Comparison of ENCODE assay signal across 26 cellular contexts in the genomic region with DNA sequence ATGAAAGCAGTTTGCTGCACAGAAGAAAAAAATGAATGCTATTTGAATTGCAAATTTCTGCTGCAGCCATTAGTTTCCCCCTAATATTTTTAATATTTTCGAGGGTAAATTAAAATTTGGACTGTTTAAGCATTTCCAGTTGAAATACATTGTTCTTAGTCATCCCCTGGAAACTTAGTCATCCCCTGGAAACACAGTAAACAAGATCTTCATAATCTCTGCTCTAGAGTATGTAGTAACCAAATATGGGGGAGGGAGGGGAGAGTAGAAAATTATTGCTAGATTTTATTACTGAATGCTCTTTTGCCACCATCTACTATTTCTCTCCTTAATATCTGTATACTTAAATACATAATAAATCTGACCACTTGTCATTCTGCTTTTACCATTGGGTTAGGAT.
A peak's percentile ranks its signal among the peaks of the same experiment; 100 is the strongest.
DNase-seq lines count a peak whose midpoint lies in the region; ATAC-seq and TF ChIP-seq lines count a peak whose summit lies in the region.
"Had no signal": no experiment of that assay in that cellular context is flagged by ENCODE, and none has a peak within 500 bp of the region (broad histone marks: within the 10 kb centered on the region; RNA-seq: fewer than 3 reads in every experiment).

No MANE protein-coding gene starts in this region.

- no peak overlapping the region for H3K4me3 Mint-ChIP-seq in WTC11
- H3K4me3 Mint-ChIP-seq: brain, H9, mesothelial cell of epicardium, naive B cell had no signal

- H3K36me3 Mint-ChIP-seq in WTC11 = no peaks in the 10 kb centered on the region
- H3K36me3 Mint-ChIP-seq: brain, mesothelial cell of epicardium, naive B cell had no signal

- POLR2A ChIA-PET in WTC11 (lab: Charles Lee) = no interaction called here

- no peaks in the 10 kb centered on the region for H3K27me3 ChIP-seq in adipocyte (replicated peaks; ENCODE audit: control insufficient read depth, insufficient read depth, low read length)
- H3K27me3 ChIP-seq: BLaER1, stomach, tibial artery had no signal

- H3K4me3 ChIP-seq in adipocyte (ENCODE audit: low read length) = peak overlapping the region; percentile 29
- H3K4me3 ChIP-seq in fibroblast of the aortic adventitia (ENCODE audit: low read depth, low read length) = no peak overlapping the region
- H3K4me3 ChIP-seq in retinal pigment epithelial cell (ENCODE audit: low read length) = no peak overlapping the region
- H3K4me3 ChIP-seq: BLaER1, prostate gland, stomach, tibial artery had no signal

- H3K27ac Mint-ChIP-seq in WTC11 = no peak overlapping the region
- H3K27ac Mint-ChIP-seq: H9, mesothelial cell of epicardium, naive B cell had no signal

- no peaks in the 10 kb centered on the region for H3K27me3 Mint-ChIP-seq in WTC11 (ENCODE audit: low read depth)
- H3K27me3 Mint-ChIP-seq: naive B cell had no signal

- TF ChIP-seq CTCF in fibroblast of the aortic adventitia (IDR thresholded peaks at IDR 0.05; ENCODE audit: insufficient read depth, low read length) (no peak), retinal pigment epithelial cell (conservative IDR thresholded peaks at IDR 0.05; ENCODE audit: low read depth, low read length) (no peak), WTC11 (IDR thresholded peaks at IDR 0.05) (no peak)

- DNase-seq in ELR (ENCODE audit: low read depth) = peak; percentile 32
- DNase-seq in adipocyte (ENCODE audit: low read depth) = no peak
- DNase-seq in fibroblast of the aortic adventitia (ENCODE audit: low read depth) = peak; percentile 1
- DNase-seq in retinal pigment epithelial cell (ENCODE audit: low read depth) = peak; percentile 6
- no peak for DNase-seq in NCI-H748 (lab: John Stamatoyannopoulos, UW; ENCODE audit: unreplicated experiment)
- DNase-seq in WTC11 (ENCODE audit: low spot score) = no peak
- DNase-seq in NCI-H2171 (lab: John Stamatoyannopoulos, UW) = no peak
- DNase-seq: activated CD4-positive, alpha-beta T cell treated with anti-CD3 and anti-CD28 coated beads for 4 hours; activated CD8-positive, alpha-beta memory T cell treated with anti-CD3 and anti-CD28 coated beads for 24 hours; effector CD4-positive, alpha-beta T cell; GDM1; H9; left ventricle myocardium superior; naive B cell; NCI-H1436; NCI-H446; stimulated activated CD8-positive, alpha-beta memory T cell treated with anti-CD3 and anti-CD28 coated beads, Interleukin-4, amount 100 ng/mL, for 48 hours; stomach; T-helper 2 cell; tibial artery had no signal

- CTCF ChIA-PET in WTC11 (lab: Charles Lee) = no interaction called here

- no peak overlapping the region for H3K9ac ChIP-seq in adipocyte (ENCODE audit: low read length)
- H3K9ac ChIP-seq: BLaER1, KMS-11 had no signal

- peaks cover 8% of the 10 kb centered on the region for H3K9me3 ChIP-seq in adipocyte (ENCODE audit: control insufficient read depth, low read length)
- H3K9me3 ChIP-seq: BLaER1, prostate gland, tibial artery had no signal

- peaks cover 16% of the 10 kb centered on the region for H3K9me3 Mint-ChIP-seq in WTC11

- no peak for ATAC-seq in WTC11
- ATAC-seq: left ventricle myocardium superior, Right ventricle myocardium inferior had no signal

- no peaks in the 10 kb centered on the region for H3K36me3 ChIP-seq in adipocyte (ENCODE audit: control insufficient read depth, insufficient read depth, low read length, severe bottlenecking)
- H3K36me3 ChIP-seq: BLaER1, prostate gland, stomach, tibial artery had no signal

- H3K4me1 ChIP-seq in adipocyte (ENCODE audit: control insufficient read depth, insufficient read depth, low read length) = peaks cover 33% of the 10 kb centered on the region
- H3K4me1 ChIP-seq: BLaER1, prostate gland, stomach, tibial artery had no signal

- H3K4me1 Mint-ChIP-seq in WTC11 = peaks cover 10% of the 10 kb centered on the region
- H3K4me1 Mint-ChIP-seq: H9, naive B cell had no signal

TF ChIP-seq in WTC11, 78 proteins besides CTCF, POLR2A, EP300 and RAD21:
- TF ChIP-seq, protein P1, sequence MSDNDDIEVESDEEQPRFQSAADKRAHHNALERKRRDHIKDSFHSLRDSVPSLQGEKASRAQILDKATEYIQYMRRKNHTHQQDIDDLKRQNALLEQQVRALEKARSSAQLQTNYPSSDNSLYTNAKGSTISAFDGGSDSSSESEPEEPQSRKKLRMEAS (CRISPR knock-in tag; IDR thresholded peaks at IDR 0.05) = no peak
- TF ChIP-seq ZNF671 (CRISPR knock-in tag; IDR thresholded peaks at IDR 0.05) (no peak), MXD4 (CRISPR knock-in tag; IDR thresholded peaks at IDR 0.05; ENCODE audit: borderline replicate concordance) (no peak)

Comparison
In these comparisons a context has a peak if more than half of its experiments do, and no peak if none do; other contexts are left out.
1. DNase-seq: peak in ELR (single experiment), fibroblast of the aortic adventitia (single experiment) and retinal pigment epithelial cell (single experiment); none in adipocyte (single experiment), NCI-H748 (single experiment), WTC11 (single experiment) and NCI-H2171 (single experiment).